In genomic region chr7:138008588-138009349, GRCh38 we compare ENCODE assay signal across 1 cellular context.
TF ChIP-seq lines count a peak whose summit lies in the region.

No MANE protein-coding gene starts in this region.

TF ChIP-seq in WTC11, 78 proteins besides CTCF, POLR2A, EP300 and RAD21 (continued from another document):
- TF ChIP-seq PRDM15 (CRISPR knock-in tag; IDR thresholded peaks at IDR 0.05) = no peak
- no peak for TF ChIP-seq ZNF263 (CRISPR knock-in tag; IDR thresholded peaks at IDR 0.05; ENCODE audit: low read depth)
- TF ChIP-seq ZSCAN18 (CRISPR knock-in tag; IDR thresholded peaks at IDR 0.05) = no peak
- no peak for TF ChIP-seq ZNF281 (CRISPR knock-in tag; IDR thresholded peaks at IDR 0.05)
- no peak for TF ChIP-seq FOXK1 (CRISPR knock-in tag; IDR thresholded peaks at IDR 0.05)
- no peak for TF ChIP-seq ELF4 (CRISPR knock-in tag; IDR thresholded peaks at IDR 0.05; ENCODE audit: low read depth)
- no peak for TF ChIP-seq MLX (CRISPR knock-in tag; IDR thresholded peaks at IDR 0.05)
TF ChIP-seq in WTC11: peak in this region for 0.
